ENCODE assay signal across 1 cellular context in the genomic region with DNA sequence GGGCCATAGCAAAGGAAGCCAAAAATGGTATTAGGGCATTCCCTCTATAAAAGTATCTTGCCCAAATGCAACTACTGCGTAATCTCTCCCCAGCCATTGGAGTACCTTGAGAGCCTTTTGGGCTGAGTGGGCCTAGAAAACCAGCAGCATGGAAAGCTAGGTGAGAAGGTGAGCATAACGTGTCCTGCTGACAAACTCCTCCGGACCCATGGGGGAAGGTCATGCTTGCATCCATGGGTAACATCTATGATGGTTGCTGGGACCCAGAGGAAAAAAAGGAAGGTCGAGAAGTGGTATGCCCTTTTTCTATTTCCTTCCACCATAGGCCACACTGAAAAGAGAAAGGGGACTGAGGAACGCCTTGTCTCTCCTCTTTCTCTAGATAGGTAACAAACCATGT.
TF ChIP-seq lines count a peak whose summit lies in the region.

No MANE protein-coding gene starts in this region.

TF ChIP-seq in H1, 55 proteins besides CTCF, POLR2A, EP300 and RAD21:
- TF ChIP-seq CBX5 (IDR thresholded peaks at IDR 0.05; ENCODE audit: low read depth, low read length) (peak; percentile 97; the same call in 1 of the 2 replicates), SIN3A (conservative IDR thresholded peaks at IDR 0.05 in 1 of 2, IDR thresholded peaks at IDR 0.05 in 1 of 2; ENCODE audit: low read depth in 1 of 2, low read length in 2 of 2) (no peak)
